In genomic region chr11:16536513-16536912, GRCh38 we compare ENCODE assay signal across 21 cellular contexts.
DNase-seq lines count a peak whose midpoint lies in the region; ATAC-seq, FAIRE-seq and TF ChIP-seq lines count a peak whose summit lies in the region.
"Had no signal": no experiment of that assay in that cellular context is flagged by ENCODE, and none has a peak within 500 bp of the region (broad histone marks: within the 10 kb centered on the region; RNA-seq: fewer than 3 reads in every experiment).

No MANE protein-coding gene starts in this region.

- no peaks in the 10 kb centered on the region for H3K4me1 Mint-ChIP-seq in T-cell
- H3K4me1 Mint-ChIP-seq: B cell had no signal

- DNase-seq in kidney: peak; percentile 28
- peak; percentile 78 for DNase-seq in posterior vena cava (ENCODE audit: low spot score)
- DNase-seq in A172 (ENCODE audit: low spot score): no peak
- DNase-seq in frontal cortex (ENCODE audit: low spot score in 2 of 2): no peak
- DNase-seq in T-cell: no peak
- DNase-seq: 8988T; AML-193; Caco-2; Calu3; CD4-positive, alpha-beta T cell; CD8-positive, alpha-beta T cell; DMS79 treated with DMSO at 0.1 percent for 48 hours; GF-D8 had no signal

- no peak overlapping the region for H3K4me3 Mint-ChIP-seq in T-cell
- H3K4me3 Mint-ChIP-seq: B cell; CD4-positive, alpha-beta T cell; CD8-positive, alpha-beta T cell had no signal

- no peak overlapping the region for H3K27ac ChIP-seq in kidney (ENCODE audit: low read depth in 2 of 2, low read length in 2 of 2)
- H3K27ac ChIP-seq: A549; BLaER1 treated with 17β-estradiol and CSF1 and Interleukin-3, amounts not matched to agents 10 nM and 100 nM; C4-2B had no signal

- H3K9me3 Mint-ChIP-seq in T-cell: peaks cover 2 to 21% (median 20%) of the 10 kb centered on the region in 3 donors

- CTCF ChIA-PET in T-cell (lab: Charles Lee): interaction anchor here in 1 of 2 donors (0.6 kb wide), 1 partner anchor 156 kb away, joined by 3 read pairs; no protein-coding TSS in a partner anchor

- H3K9me3 ChIP-seq in kidney (ENCODE audit: control insufficient read depth in 1 of 2, low read length in 2 of 2): no peaks in the 10 kb centered on the region
- H3K9me3 ChIP-seq: A549, Caco-2 had no signal

- no peak overlapping the region for H3K9ac ChIP-seq in kidney (ENCODE audit: low read length in 2 of 2)
- H3K9ac ChIP-seq: BLaER1 treated with 17β-estradiol and CSF1 and Interleukin-3, amounts not matched to agents 10 nM and 100 nM had no signal

- intact Hi-C loops in kidney (cut with DNase I) (no loop called here), posterior vena cava (cut with DNase I) (no loop called here)

- POLR2A ChIA-PET in T-cell (lab: Charles Lee): no interaction called here

- no peaks in the 10 kb centered on the region for H3K36me3 ChIP-seq in kidney (ENCODE audit: control insufficient read depth in 1 of 2, insufficient read depth in 2 of 2, low read length in 2 of 2)
- H3K36me3 ChIP-seq: BLaER1 treated with 17β-estradiol and CSF1 and Interleukin-3, amounts not matched to agents 10 nM and 100 nM had no signal

- no peak overlapping the region for H3K27ac Mint-ChIP-seq in T-cell
- H3K27ac Mint-ChIP-seq: B cell; CD4-positive, alpha-beta T cell; CD8-positive, alpha-beta T cell had no signal

- no peak for TF ChIP-seq CTCF in kidney (IDR thresholded peaks at IDR 0.05; ENCODE audit: borderline replicate concordance, extremely low read depth, insufficient read depth)

- no peak for ATAC-seq in T-cell (replicated peaks in 1 of 4)
- ATAC-seq: A549; CD8-positive, alpha-beta T cell had no signal

- no peak overlapping the region for H3K4me3 ChIP-seq in kidney (ENCODE audit: low read length in 2 of 2)
- H3K4me3 ChIP-seq: A549; BLaER1 treated with 17β-estradiol and CSF1 and Interleukin-3, amounts not matched to agents 10 nM and 100 nM had no signal

- H3K4me1 ChIP-seq in kidney (ENCODE audit: control insufficient read depth in 1 of 2, insufficient read depth in 1 of 2, low read depth in 1 of 2, low read length in 2 of 2): no peaks in the 10 kb centered on the region
- H3K4me1 ChIP-seq: A549; BLaER1 treated with 17β-estradiol and CSF1 and Interleukin-3, amounts not matched to agents 10 nM and 100 nM; Caco-2 had no signal

- FAIRE-seq in kidney (lab: Jason Lieb, UNC) (no peak), frontal cortex (lab: Jason Lieb, UNC) (no peak)
- FAIRE-seq: A549, D721Med, G401.6, GM12891, GM19239 had no signal

- no peaks in the 10 kb centered on the region for H3K36me3 Mint-ChIP-seq in T-cell
- H3K36me3 Mint-ChIP-seq: CD8-positive, alpha-beta T cell had no signal

- H3K27me3 Mint-ChIP-seq in T-cell: no peaks in the 10 kb centered on the region
- H3K27me3 Mint-ChIP-seq: B cell; CD4-positive, alpha-beta T cell had no signal

Comparison
In these comparisons a context has a peak if more than half of its experiments do, and no peak if none do; other contexts are left out.
1. DNase-seq: peak in kidney (single experiment) and posterior vena cava (single experiment); none in A172 (single experiment), frontal cortex (0 of 2) and T-cell (0 of 34).